Comparison of ENCODE assay signal across 8 cellular contexts in genomic region chr9:73183917-73184861, GRCh38. TPM values are rescaled to one million over a fixed set of nuclear protein-coding genes. Genes with fewer than 3 reads are reported as not detected.
A peak's percentile ranks its signal among the peaks of the same experiment; 100 is the strongest.
DNase-seq lines count a peak whose midpoint lies in the region; ATAC-seq, FAIRE-seq and TF ChIP-seq lines count a peak whose summit lies in the region.

No MANE protein-coding gene starts in this region.

- no peak for FAIRE-seq in HTR-8/SVneo (lab: Jason Lieb, UNC)

- no peaks in the 10 kb centered on the region for H3K36me3 ChIP-seq in Peyer's patch
- no peaks in the 10 kb centered on the region for H3K36me3 ChIP-seq in gastrocnemius medialis

- H3K4me1 ChIP-seq in Peyer's patch (no peaks in the 10 kb centered on the region), gastrocnemius medialis (no peaks in the 10 kb centered on the region)

- H3K4me3 ChIP-seq in Peyer's patch (no peak overlapping the region), gastrocnemius medialis (no peak overlapping the region)

- TF ChIP-seq POLR2A in Peyer's patch (IDR thresholded peaks at IDR 0.05) (no peak), gastrocnemius medialis (IDR thresholded peaks at IDR 0.05) (no peak)

- DNase-seq in EH (ENCODE audit: low read depth) = peak; percentile 57
- peak; percentile 13 for DNase-seq in HTR-8/SVneo (ENCODE audit: insufficient read length, low spot score)
- DNase-seq in Peyer's patch = no peak
- peak; percentile 85 for DNase-seq in fibroblast of peridontal ligament (ENCODE audit: extremely low read depth)
- DNase-seq in gastrocnemius medialis = no peak
- no peak for DNase-seq in activated effector memory CD4-positive, alpha-beta T cell treated with Interleukin-2 at 50 U/mL for 16 hours
- no peak for DNase-seq in T-helper 17 cell

- peak in 1 of 2 donors; percentile 33 for ATAC-seq in gastrocnemius medialis
- ATAC-seq in GM18861 (IDR thresholded peaks at IDR 0.05; ENCODE audit: unreplicated experiment) = no peak
- no peak for ATAC-seq in T-helper 17 cell

- peaks cover 14% of the 10 kb centered on the region for H3K27me3 Mint-ChIP-seq in T-helper 17 cell

- H3K27ac Mint-ChIP-seq in T-helper 17 cell = no peak overlapping the region

- H3K4me3 Mint-ChIP-seq in T-helper 17 cell = no peak overlapping the region

- H3K4me1 Mint-ChIP-seq in T-helper 17 cell = peaks cover 2% of the 10 kb centered on the region

- intact Hi-C loops in gastrocnemius medialis (cut with DNase I; ENCODE audit: low total_unique reads) = loop anchor here (2.0 to 5.0 kb wide), 2 partner anchors 77 to 327 kb away; no protein-coding TSS in a partner anchor

- H3K36me3 Mint-ChIP-seq in T-helper 17 cell (ENCODE audit: low read depth) = peaks cover 2% of the 10 kb centered on the region

- H3K9me3 ChIP-seq in Peyer's patch (no peaks in the 10 kb centered on the region), gastrocnemius medialis (no peaks in the 10 kb centered on the region), T-helper 17 cell (ENCODE audit: control insufficient read depth, low read length, poor library complexity, severe bottlenecking) (no peaks in the 10 kb centered on the region)

- H3K27me3 ChIP-seq in Peyer's patch (no peaks in the 10 kb centered on the region), gastrocnemius medialis (no peaks in the 10 kb centered on the region)

- TF ChIP-seq CTCF in Peyer's patch (IDR thresholded peaks at IDR 0.05) = peak in 5 of 6 experiments; percentile 41 to 62 (median 59)
- TF ChIP-seq CTCF in gastrocnemius medialis (IDR thresholded peaks at IDR 0.05 in 4 of 5, conservative IDR thresholded peaks at IDR 0.05 in 1 of 5) = peak; percentile 41 to 67 (median 54)

- in situ Hi-C loops in gastrocnemius medialis (cut with MboI; ENCODE audit: low sequenced_read_pairs in 4 of 4) = loop anchor here (5.0 to 25.0 kb wide), 3 partner anchors 77 to 329 kb away; no protein-coding TSS in a partner anchor

- H3K27ac ChIP-seq in Peyer's patch = no peak overlapping the region
- H3K27ac ChIP-seq in gastrocnemius medialis = no peak overlapping the region

RNA-seq across cellular contexts. Expression of gene ANXA1, which starts 32.5 kb away (rescaled TPM):
- total RNA-seq in Peyer's patch (100 to 1,000 TPM in 1 of 4 donors, 10 to 100 TPM in 3; 13.5 to 223 (median 40.3) TPM), gastrocnemius medialis (10 to 100 TPM; 22.2 to 41.7 (median 31.1) TPM), T-helper 17 cell (100 to 1,000 TPM; 553 to 928 TPM)

Comparison
In these comparisons a context has a peak if more than half of its experiments do, and no peak if none do; other contexts are left out.
1. DNase-seq: peak in EH (single experiment), HTR-8/SVneo (single experiment) and fibroblast of peridontal ligament (single experiment); none in Peyer's patch (0 of 3), gastrocnemius medialis (0 of 2), activated effector memory CD4-positive, alpha-beta T cell treated with Interleukin-2 at 50 U/mL for 16 hours (single experiment) and T-helper 17 cell (0 of 3).